20 cellular contexts compared by ENCODE assay signal in the genomic region with DNA sequence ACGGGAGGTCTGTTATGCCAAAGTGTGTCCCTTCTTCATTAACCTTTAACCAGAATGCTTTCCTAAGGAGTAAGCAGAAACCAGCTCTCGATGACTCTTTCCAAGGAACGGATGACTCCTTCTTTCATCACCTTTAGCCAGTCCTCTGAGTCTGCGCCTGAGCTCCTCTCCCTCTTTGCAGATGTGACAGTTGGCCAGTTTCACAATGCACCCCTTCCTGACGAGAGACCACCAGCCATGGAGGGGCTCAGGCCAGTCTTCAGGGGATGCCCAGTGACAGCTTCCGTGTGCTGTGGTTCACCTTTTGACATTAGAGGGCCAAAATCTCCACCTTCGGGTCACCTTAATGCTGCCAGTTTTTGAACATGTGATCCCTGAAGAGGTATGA.
"Had no signal": no experiment of that assay in that cellular context is flagged by ENCODE, and none has a peak within 500 bp of the region (broad histone marks: within the 10 kb centered on the region; RNA-seq: fewer than 3 reads in every experiment).

No MANE protein-coding gene starts in this region.

- H3K4me1 Mint-ChIP-seq: activated CD4-positive, alpha-beta T cell treated with anti-CD3 and anti-CD28 coated beads, Interleukin-2, amount 10 ng/mL, durations not matched to agents 7 days and 5 days; activated T-helper 17 cell treated with anti-CD3 and anti-CD28 coated beads, Interleukin-2, amount 50 U/mL, for 72 hours; naive thymus-derived CD4-positive, alpha-beta T cell had no signal

- H3K27ac Mint-ChIP-seq: activated CD4-positive, alpha-beta memory T cell treated with anti-CD3 and anti-CD28 coated beads, Interleukin-2, amount 10 ng/mL, durations not matched to agents 7 days and 5 days; activated CD4-positive, alpha-beta T cell treated with anti-CD3 and anti-CD28 coated beads, Interleukin-2, amount 10 ng/mL, durations not matched to agents 7 days and 5 days; activated naive CD4-positive, alpha-beta T cell treated with anti-CD3 and anti-CD28 coated beads, Interleukin-2, amount 50 U/mL, for 72 hours; activated T-helper 17 cell treated with anti-CD3 and anti-CD28 coated beads, Interleukin-2, amount 50 U/mL, for 72 hours; naive thymus-derived CD4-positive, alpha-beta T cell; T-helper 17 cell had no signal

- H3K36me3 Mint-ChIP-seq: activated naive CD4-positive, alpha-beta T cell treated with anti-CD3 and anti-CD28 coated beads, Interleukin-2, amount 50 U/mL, for 72 hours; naive thymus-derived CD4-positive, alpha-beta T cell had no signal

- H3K4me3 Mint-ChIP-seq: activated CD4-positive, alpha-beta memory T cell treated with anti-CD3 and anti-CD28 coated beads, Interleukin-2, amount 10 ng/mL, durations not matched to agents 7 days and 5 days; activated CD4-positive, alpha-beta T cell treated with anti-CD3 and anti-CD28 coated beads, Interleukin-2, amount 10 ng/mL, durations not matched to agents 7 days and 5 days; activated T-cell treated with anti-CD3 and anti-CD28 coated beads, Interleukin-2, amount 50 U/mL, for 4 hours; activated T-helper 17 cell treated with anti-CD3 and anti-CD28 coated beads, Interleukin-2, amount 50 U/mL, for 72 hours; naive thymus-derived CD4-positive, alpha-beta T cell; T-helper 17 cell had no signal

- H3K9me3 ChIP-seq: colonic mucosa, testis had no signal

- H3K36me3 ChIP-seq: colonic mucosa, right atrium auricular region, spleen, upper lobe of left lung, WERI-Rb-1 had no signal

- H3K27me3 ChIP-seq: colonic mucosa, right atrium auricular region, testis, upper lobe of left lung had no signal

- DNase-seq: activated CD4-positive, alpha-beta memory T cell treated with anti-CD3 and anti-CD28 coated beads, Interleukin-2, amount 10 ng/mL, durations not matched to agents 7 days and 5 days; activated CD4-positive, alpha-beta T cell treated with anti-CD3 and anti-CD28 coated beads, Interleukin-2, amount 10 ng/mL, durations not matched to agents 7 days and 5 days; activated CD4-positive, CD25-positive, alpha-beta regulatory T cell treated with anti-CD3 and anti-CD28 coated beads, Interleukin-2, amount 50 U/mL, for 72 hours; activated naive CD4-positive, alpha-beta T cell; activated T-cell treated with anti-CD3 and anti-CD28 coated beads, Interleukin-2, amount 50 U/mL, for 4 hours; colonic mucosa; effector CD8-positive, alpha-beta T cell; midbrain; naive thymus-derived CD4-positive, alpha-beta T cell; spleen; stimulated activated naive CD4-positive, alpha-beta T cell; T-helper 17 cell; T1000; testis; upper lobe of left lung; WERI-Rb-1 had no signal

- H3K27me3 Mint-ChIP-seq: activated CD4-positive, alpha-beta memory T cell treated with anti-CD3 and anti-CD28 coated beads, Interleukin-2, amount 10 ng/mL, durations not matched to agents 7 days and 5 days; activated CD4-positive, alpha-beta T cell treated with anti-CD3 and anti-CD28 coated beads, Interleukin-2, amount 10 ng/mL, durations not matched to agents 7 days and 5 days had no signal

- H3K9ac ChIP-seq: parathyroid adenoma had no signal

- ATAC-seq: activated naive CD4-positive, alpha-beta T cell treated with anti-CD3 and anti-CD28 coated beads, Interleukin-2, amount 50 U/mL, for 72 hours; activated T-cell treated with anti-CD3 and anti-CD28 coated beads, Interleukin-2, amount 50 U/mL, for 4 hours; activated T-helper 17 cell treated with anti-CD3 and anti-CD28 coated beads, Interleukin-2, amount 50 U/mL, for 72 hours; naive thymus-derived CD4-positive, alpha-beta T cell; T-helper 17 cell had no signal

- H3K4me1 ChIP-seq: colonic mucosa, parathyroid adenoma, right atrium auricular region, spleen, testis, upper lobe of left lung had no signal

- H3K27ac ChIP-seq: colonic mucosa, parathyroid adenoma, right atrium auricular region, spleen, testis, upper lobe of left lung, WERI-Rb-1 had no signal

- H3K4me3 ChIP-seq: colonic mucosa, right atrium auricular region, spleen, testis, upper lobe of left lung had no signal
